1 cellular context compared by ENCODE assay signal in genomic region chr20:47391276-47392010, GRCh38.
TF ChIP-seq lines count a peak whose summit lies in the region.

No MANE protein-coding gene starts in this region.

TF ChIP-seq in A549, 52 proteins besides CTCF, POLR2A, EP300 and RAD21 (continued from another document):
- TF ChIP-seq BCL3 (IDR thresholded peaks at IDR 0.05) (no peak), GATA3 (IDR thresholded peaks at IDR 0.05; ENCODE audit: borderline replicate concordance) (0 out of 2 replicates have a peak, but pooled peaks have one; percentile 8), TFCP2L1 (CRISPR knock-in tag; IDR thresholded peaks at IDR 0.05) (peak; percentile 15; the same call in 1 of the 2 replicates), ATOH8 (CRISPR knock-in tag; IDR thresholded peaks at IDR 0.05; ENCODE audit: low read depth) (peak; percentile 9; the same call in 1 of the 2 replicates), NPAS2 (CRISPR knock-in tag; IDR thresholded peaks at IDR 0.05; ENCODE audit: borderline replicate concordance) (no peak), TP53 (CRISPR knock-in tag; IDR thresholded peaks at IDR 0.05) (0 out of 2 replicates have a peak, but pooled peaks have one; percentile 77)
